ENCODE assay signal across 8 cellular contexts in genomic region chr12:122980192-122981035, GRCh38. TPM values are rescaled to one million over a fixed set of nuclear protein-coding genes. Genes with fewer than 3 reads are reported as not detected.
DNase-seq lines count a peak whose midpoint lies in the region; ATAC-seq, FAIRE-seq and TF ChIP-seq lines count a peak whose summit lies in the region.

Gene ARL6IP4 (plus strand): TSS chr12:122980681. CDS start chr12:122981140, 459 bp downstream.

- peak; percentile 51 for ATAC-seq in HG03103 (IDR thresholded peaks at IDR 0.05; ENCODE audit: low read depth, unreplicated experiment)

- H3K27me3 ChIP-seq in A673 (replicated peaks; ENCODE audit: insufficient read depth, low read depth, low read length, poor library complexity): no peaks in the 10 kb centered on the region
- H3K27me3 ChIP-seq in mononuclear cell (ENCODE audit: insufficient read depth, low read length): no peaks in the 10 kb centered on the region

- H3K9me3 ChIP-seq in A673 (ENCODE audit: low read depth, low read length, poor library complexity, severe bottlenecking): no peaks in the 10 kb centered on the region
- no peaks in the 10 kb centered on the region for H3K9me3 ChIP-seq in mononuclear cell (ENCODE audit: low read depth, low read length)

- H3K4me1 ChIP-seq in A673 (ENCODE audit: insufficient read depth, low read length, poor library complexity, severe bottlenecking): peaks cover 21% of the 10 kb centered on the region
- H3K4me1 ChIP-seq in mononuclear cell (ENCODE audit: insufficient read depth, low read length): peaks cover 78% of the 10 kb centered on the region

- POLR2A ChIA-PET in A673 (lab: Charles Lee; ENCODE audit: low non-redundant PET): no interaction called here

- H3K4me3 ChIP-seq in A673 (ENCODE audit: low read depth, low read length, poor library complexity, severe bottlenecking) (peak within 1 kb of the TSS; percentile 72), mononuclear cell (ENCODE audit: low read length) (peak within 1 kb of the TSS; percentile 80)

- DNase-seq in A673 (ENCODE audit: low spot score): peak; percentile 79
- DNase-seq in GM18507 (ENCODE audit: extremely low spot score, insufficient read length, low read depth): peak; percentile 74
- DNase-seq in NCI-H774 (lab: John Stamatoyannopoulos, UW): peak; percentile 61
- peak; percentile 86 for DNase-seq in activated CD8-positive, alpha-beta memory T cell treated with anti-CD3 and anti-CD28 coated beads, Interleukin-2, amount 50 U/mL, for 48 hours
- peak; percentile 83 for DNase-seq in epidermal melanocyte (ENCODE audit: insufficient read length, low spot score)
- DNase-seq in stimulated activated CD8-positive, alpha-beta memory T cell treated with anti-CD3 and anti-CD28 coated beads, Interleukin-4, amount 100 ng/mL, for 48 hours: peak; percentile 79

- CTCF ChIA-PET in A673 (lab: Charles Lee): no interaction called here

- no peak for FAIRE-seq in GM18507 (lab: Jason Lieb, UNC)

- H3K27ac ChIP-seq in A673 (ENCODE audit: low read depth, low read length, poor library complexity, severe bottlenecking): peak within 1 kb of the TSS; percentile 95

- H3K36me3 ChIP-seq in A673 (ENCODE audit: insufficient read depth, low read length, poor library complexity, severe bottlenecking): peaks cover 16% of the 10 kb centered on the region

- TF ChIP-seq CTCF in A673 (conservative IDR thresholded peaks at IDR 0.05; ENCODE audit: low read depth, low read length): no peak

- intact Hi-C loops in A673 (cut with micrococcal nuclease; ENCODE audit: unreplicated experiment): loop anchor here (5.0 kb wide), 2 partner anchors 172 to 257 kb away; partner anchors contain the start of gene PITPNM2

- BruUV-seq in A673 (replicated peaks; lab: Mats Ljungman, UMichigan): no TSS peak

RNA-seq across cellular contexts. Expression of gene ARL6IP4, which starts in this region (rescaled TPM):
- total RNA-seq in A673 (2021) (180 and 189 TPM in 2 replicates), mononuclear cell (123 TPM)

Comparison
In these comparisons a context has a peak if more than half of its experiments do, and no peak if none do; other contexts are left out.
1. Peak in every context shown above with its lines: DNase-seq, ATAC-seq, H3K4me3 ChIP-seq and H3K27ac ChIP-seq.